Comparison of ENCODE assay signal across 1 cellular context in the genomic region with DNA sequence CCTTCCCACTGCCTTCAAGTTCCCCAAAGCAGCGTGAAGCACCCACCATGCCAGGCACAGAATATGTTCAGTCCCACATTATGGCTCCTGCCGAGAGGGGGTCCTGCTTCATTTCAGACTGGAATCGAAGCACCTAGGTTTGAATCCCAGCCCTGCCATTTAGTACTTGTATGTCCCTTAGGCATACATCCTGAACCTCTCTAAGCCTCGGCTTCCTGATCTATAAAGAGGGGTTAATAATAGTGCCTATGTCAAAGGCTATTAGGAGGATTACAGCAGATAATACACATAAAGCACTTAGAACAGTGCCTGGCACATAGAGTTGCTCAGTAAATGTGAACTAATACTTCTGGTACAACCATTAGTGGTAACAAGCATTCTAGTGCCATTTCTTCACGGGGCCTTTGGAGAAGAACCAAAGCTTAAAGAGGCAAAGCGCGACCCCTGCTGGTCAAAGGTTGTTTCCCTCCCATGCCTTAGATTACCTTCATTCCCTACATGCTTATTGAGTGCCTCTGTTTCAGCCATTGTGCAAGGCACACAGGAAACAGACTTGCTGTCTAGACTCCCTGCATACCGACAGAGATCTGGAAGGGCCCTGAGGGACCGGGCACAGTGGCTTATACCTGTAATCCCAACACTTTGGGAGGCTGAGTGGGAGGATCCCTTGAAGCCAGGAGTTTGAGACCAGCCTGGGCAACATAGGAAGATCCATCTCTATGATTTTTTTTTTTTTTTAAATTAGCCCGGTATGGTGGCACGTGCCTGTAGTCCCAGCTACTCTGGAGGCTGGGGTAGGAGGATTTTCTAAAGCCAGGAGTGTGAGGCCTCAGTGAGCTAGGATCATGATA.
TF ChIP-seq lines count a peak whose summit lies in the region.

No MANE protein-coding gene starts in this region.

TF ChIP-seq in HepG2, 621 proteins besides CTCF, POLR2A, EP300 and RAD21 (continued from another document):
- TF ChIP-seq ATF7-NPFF (CRISPR knock-in tag; IDR thresholded peaks at IDR 0.05; ENCODE audit: low read depth), result no peak
- no peak for TF ChIP-seq ZNF329 (CRISPR knock-in tag; IDR thresholded peaks at IDR 0.05; ENCODE audit: low read depth)
- TF ChIP-seq MEIS1 (CRISPR knock-in tag; IDR thresholded peaks at IDR 0.05; ENCODE audit: borderline replicate concordance), result no peak
- TF ChIP-seq STAG1 (CRISPR knock-in tag; IDR thresholded peaks at IDR 0.05), result peak; percentile 94
- 0 out of 2 replicates have a peak, but pooled peaks have one; percentile 10 for TF ChIP-seq MIER2 (CRISPR knock-in tag; IDR thresholded peaks at IDR 0.05)
- TF ChIP-seq ELF3 (CRISPR knock-in tag; IDR thresholded peaks at IDR 0.05), result peak; percentile 40; the same call in 1 of the 2 replicates
- TF ChIP-seq NFE2L2 (IDR thresholded peaks at IDR 0.05; ENCODE audit: low read length), result no peak
- TF ChIP-seq MIER3 (CRISPR knock-in tag; IDR thresholded peaks at IDR 0.05; ENCODE audit: borderline replicate concordance), result peak; percentile 42; the same call in 1 of the 2 replicates
- TF ChIP-seq ZNF3 (CRISPR knock-in tag; IDR thresholded peaks at IDR 0.05), result peak; percentile 72; the same call in 1 of the 2 replicates
- TF ChIP-seq IRF2 (CRISPR knock-in tag; IDR thresholded peaks at IDR 0.05), result peak; percentile 63
- TF ChIP-seq ZFY (CRISPR knock-in tag; IDR thresholded peaks at IDR 0.05), result no peak
- TF ChIP-seq ZNF766 (CRISPR knock-in tag; IDR thresholded peaks at IDR 0.05; ENCODE audit: borderline replicate concordance), result no peak
- TF ChIP-seq, protein P1, sequence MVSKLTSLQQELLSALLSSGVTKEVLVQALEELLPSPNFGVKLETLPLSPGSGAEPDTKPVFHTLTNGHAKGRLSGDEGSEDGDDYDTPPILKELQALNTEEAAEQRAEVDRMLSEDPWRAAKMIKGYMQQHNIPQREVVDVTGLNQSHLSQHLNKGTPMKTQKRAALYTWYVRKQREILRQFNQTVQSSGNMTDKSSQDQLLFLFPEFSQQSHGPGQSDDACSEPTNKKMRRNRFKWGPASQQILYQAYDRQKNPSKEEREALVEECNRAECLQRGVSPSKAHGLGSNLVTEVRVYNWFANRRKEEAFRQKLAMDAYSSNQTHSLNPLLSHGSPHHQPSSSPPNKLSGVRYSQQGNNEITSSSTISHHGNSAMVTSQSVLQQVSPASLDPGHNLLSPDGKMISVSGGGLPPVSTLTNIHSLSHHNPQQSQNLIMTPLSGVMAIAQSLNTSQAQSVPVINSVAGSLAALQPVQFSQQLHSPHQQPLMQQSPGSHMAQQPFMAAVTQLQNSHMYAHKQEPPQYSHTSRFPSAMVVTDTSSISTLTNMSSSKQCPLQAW (CRISPR knock-in tag; IDR thresholded peaks at IDR 0.05), result 0 out of 2 replicates have a peak, but pooled peaks have one; percentile 31
- no peak for TF ChIP-seq SOX6 (IDR thresholded peaks at IDR 0.05)
- 0 out of 2 replicates have a peak, but pooled peaks have one; percentile 9 for TF ChIP-seq SOX6 (CRISPR knock-in tag; IDR thresholded peaks at IDR 0.05)
- TF ChIP-seq FOXJ3 (CRISPR knock-in tag; IDR thresholded peaks at IDR 0.05; ENCODE audit: borderline replicate concordance), result no peak
- TF ChIP-seq ZSCAN9 (CRISPR knock-in tag; IDR thresholded peaks at IDR 0.05; ENCODE audit: borderline replicate concordance), result 0 out of 2 replicates have a peak, but pooled peaks have one; percentile 37
- TF ChIP-seq SATB2 (CRISPR knock-in tag; IDR thresholded peaks at IDR 0.05), result no peak
- no peak for TF ChIP-seq STAT5B (CRISPR knock-in tag; IDR thresholded peaks at IDR 0.05)
- TF ChIP-seq, protein P2, sequence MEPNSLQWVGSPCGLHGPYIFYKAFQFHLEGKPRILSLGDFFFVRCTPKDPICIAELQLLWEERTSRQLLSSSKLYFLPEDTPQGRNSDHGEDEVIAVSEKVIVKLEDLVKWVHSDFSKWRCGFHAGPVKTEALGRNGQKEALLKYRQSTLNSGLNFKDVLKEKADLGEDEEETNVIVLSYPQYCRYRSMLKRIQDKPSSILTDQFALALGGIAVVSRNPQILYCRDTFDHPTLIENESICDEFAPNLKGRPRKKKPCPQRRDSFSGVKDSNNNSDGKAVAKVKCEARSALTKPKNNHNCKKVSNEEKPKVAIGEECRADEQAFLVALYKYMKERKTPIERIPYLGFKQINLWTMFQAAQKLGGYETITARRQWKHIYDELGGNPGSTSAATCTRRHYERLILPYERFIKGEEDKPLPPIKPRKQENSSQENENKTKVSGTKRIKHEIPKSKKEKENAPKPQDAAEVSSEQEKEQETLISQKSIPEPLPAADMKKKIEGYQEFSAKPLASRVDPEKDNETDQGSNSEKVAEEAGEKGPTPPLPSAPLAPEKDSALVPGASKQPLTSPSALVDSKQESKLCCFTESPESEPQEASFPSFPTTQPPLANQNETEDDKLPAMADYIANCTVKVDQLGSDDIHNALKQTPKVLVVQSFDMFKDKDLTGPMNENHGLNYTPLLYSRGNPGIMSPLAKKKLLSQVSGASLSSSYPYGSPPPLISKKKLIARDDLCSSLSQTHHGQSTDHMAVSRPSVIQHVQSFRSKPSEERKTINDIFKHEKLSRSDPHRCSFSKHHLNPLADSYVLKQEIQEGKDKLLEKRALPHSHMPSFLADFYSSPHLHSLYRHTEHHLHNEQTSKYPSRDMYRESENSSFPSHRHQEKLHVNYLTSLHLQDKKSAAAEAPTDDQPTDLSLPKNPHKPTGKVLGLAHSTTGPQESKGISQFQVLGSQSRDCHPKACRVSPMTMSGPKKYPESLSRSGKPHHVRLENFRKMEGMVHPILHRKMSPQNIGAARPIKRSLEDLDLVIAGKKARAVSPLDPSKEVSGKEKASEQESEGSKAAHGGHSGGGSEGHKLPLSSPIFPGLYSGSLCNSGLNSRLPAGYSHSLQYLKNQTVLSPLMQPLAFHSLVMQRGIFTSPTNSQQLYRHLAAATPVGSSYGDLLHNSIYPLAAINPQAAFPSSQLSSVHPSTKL (CRISPR knock-in tag; IDR thresholded peaks at IDR 0.05), result peak; percentile 19; the same call in 1 of the 2 replicates
- TF ChIP-seq ZNF337 (CRISPR knock-in tag; IDR thresholded peaks at IDR 0.05; ENCODE audit: borderline replicate concordance, low read depth), result no peak
